Comparison of ENCODE assay signal across 1 cellular context in the genomic region with DNA sequence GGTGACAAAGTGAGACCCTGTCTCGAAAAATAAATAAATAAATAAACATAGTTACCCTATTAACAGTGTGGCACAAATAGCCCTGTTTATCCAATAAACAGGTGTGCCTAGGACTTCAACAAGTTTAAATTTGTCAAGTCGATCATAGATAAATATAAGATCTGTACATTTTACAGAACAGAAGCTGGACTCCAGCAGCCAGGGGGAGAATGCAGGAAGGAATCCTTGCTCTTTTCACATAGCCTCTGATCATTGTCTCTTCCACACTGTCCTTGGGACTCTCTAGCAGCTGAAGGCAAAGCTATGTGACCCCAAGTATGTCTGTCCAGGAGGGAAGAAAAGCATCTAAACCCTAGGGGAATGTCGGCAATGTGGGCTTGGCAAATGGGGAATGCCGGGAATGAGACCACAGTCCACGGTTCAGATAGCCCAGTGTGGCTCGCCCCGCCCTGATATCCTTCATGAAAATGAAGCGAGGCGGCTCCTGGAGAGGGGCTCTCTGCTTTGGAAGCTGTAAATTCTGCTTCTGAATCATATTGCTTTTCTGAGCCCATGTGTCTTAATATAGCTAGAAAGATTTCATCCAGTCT.
TF ChIP-seq lines count a peak whose summit lies in the region.

No MANE protein-coding gene starts in this region.

TF ChIP-seq in GM23338, 12 proteins besides CTCF, POLR2A, EP300 and RAD21 (continued from another document):
- TF ChIP-seq, protein P1, sequence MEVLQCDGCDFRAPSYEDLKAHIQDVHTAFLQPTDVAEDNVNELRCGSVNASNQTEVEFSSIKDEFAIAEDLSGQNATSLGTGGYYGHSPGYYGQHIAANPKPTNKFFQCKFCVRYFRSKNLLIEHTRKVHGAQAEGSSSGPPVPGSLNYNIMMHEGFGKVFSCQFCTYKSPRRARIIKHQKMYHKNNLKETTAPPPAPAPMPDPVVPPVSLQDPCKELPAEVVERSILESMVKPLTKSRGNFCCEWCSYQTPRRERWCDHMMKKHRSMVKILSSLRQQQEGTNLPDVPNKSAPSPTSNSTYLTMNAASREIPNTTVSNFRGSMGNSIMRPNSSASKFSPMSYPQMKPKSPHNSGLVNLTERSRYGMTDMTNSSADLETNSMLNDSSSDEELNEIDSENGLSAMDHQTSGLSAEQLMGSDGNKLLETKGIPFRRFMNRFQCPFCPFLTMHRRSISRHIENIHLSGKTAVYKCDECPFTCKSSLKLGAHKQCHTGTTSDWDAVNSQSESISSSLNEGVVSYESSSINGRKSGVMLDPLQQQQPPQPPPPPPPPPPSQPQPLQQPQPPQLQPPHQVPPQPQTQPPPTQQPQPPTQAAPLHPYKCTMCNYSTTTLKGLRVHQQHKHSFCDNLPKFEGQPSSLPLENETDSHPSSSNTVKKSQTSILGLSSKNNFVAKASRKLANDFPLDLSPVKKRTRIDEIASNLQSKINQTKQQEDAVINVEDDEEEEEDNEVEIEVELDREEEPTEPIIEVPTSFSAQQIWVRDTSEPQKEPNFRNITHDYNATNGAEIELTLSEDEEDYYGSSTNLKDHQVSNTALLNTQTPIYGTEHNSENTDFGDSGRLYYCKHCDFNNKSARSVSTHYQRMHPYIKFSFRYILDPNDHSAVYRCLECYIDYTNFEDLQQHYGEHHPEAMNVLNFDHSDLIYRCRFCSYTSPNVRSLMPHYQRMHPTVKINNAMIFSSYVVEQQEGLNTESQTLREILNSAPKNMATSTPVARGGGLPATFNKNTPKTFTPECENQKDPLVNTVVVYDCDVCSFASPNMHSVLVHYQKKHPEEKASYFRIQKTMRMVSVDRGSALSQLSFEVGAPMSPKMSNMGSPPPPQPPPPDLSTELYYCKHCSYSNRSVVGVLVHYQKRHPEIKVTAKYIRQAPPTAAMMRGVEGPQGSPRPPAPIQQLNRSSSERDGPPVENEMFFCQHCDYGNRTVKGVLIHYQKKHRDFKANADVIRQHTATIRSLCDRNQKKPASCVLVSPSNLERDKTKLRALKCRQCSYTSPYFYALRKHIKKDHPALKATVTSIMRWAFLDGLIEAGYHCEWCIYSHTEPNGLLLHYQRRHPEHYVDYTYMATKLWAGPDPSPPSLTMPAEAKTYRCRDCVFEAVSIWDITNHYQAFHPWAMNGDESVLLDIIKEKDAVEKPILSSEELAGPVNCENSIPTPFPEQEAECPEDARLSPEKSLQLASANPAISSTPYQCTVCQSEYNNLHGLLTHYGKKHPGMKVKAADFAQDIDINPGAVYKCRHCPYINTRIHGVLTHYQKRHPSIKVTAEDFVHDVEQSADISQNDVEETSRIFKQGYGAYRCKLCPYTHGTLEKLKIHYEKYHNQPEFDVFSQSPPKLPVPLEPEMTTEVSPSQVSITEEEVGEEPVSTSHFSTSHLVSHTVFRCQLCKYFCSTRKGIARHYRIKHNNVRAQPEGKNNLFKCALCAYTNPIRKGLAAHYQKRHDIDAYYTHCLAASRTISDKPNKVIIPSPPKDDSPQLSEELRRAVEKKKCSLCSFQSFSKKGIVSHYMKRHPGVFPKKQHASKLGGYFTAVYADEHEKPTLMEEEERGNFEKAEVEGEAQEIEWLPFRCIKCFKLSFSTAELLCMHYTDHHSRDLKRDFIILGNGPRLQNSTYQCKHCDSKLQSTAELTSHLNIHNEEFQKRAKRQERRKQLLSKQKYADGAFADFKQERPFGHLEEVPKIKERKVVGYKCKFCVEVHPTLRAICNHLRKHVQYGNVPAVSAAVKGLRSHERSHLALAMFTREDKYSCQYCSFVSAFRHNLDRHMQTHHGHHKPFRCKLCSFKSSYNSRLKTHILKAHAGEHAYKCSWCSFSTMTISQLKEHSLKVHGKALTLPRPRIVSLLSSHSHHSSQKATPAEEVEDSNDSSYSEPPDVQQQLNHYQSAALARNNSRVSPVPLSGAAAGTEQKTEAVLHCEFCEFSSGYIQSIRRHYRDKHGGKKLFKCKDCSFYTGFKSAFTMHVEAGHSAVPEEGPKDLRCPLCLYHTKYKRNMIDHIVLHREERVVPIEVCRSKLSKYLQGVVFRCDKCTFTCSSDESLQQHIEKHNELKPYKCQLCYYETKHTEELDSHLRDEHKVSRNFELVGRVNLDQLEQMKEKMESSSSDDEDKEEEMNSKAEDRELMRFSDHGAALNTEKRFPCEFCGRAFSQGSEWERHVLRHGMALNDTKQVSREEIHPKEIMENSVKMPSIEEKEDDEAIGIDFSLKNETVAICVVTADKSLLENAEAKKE (CRISPR knock-in tag; IDR thresholded peaks at IDR 0.05) = no peak
- TF ChIP-seq CREB1 (CRISPR knock-in tag; IDR thresholded peaks at IDR 0.05; ENCODE audit: low read depth) (no peak), NANOG (IDR thresholded peaks at IDR 0.05; ENCODE audit: borderline replicate concordance) (no peak)
